In the genomic region with DNA sequence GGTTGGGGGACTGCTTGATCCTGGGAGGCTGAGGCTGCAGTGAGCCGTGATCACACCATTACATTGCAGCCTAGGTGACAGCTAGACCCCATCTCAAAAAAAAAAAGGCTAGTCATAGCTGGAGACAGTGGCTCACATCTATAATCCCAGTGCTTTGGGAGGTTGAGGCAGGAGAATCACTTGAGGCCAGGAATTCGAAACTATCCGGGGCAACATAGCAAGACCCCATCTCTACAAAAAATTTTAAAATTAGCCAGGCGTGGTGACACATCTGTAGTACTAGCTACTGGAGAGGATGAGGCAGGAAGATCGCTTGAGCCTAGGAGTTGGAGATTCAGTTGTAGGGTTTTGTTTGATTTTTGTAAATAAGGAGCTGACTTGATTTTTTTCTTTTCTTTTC, we compare ENCODE assay signal across 26 cellular contexts. TPM values are rescaled to one million over a fixed set of nuclear protein-coding genes. Genes with fewer than 3 reads are reported as not detected.
A peak's percentile ranks its signal among the peaks of the same experiment; 100 is the strongest.
DNase-seq lines count a peak whose midpoint lies in the region; ATAC-seq, FAIRE-seq and TF ChIP-seq lines count a peak whose summit lies in the region.
"Had no signal": no experiment of that assay in that cellular context is flagged by ENCODE, and none has a peak within 500 bp of the region (broad histone marks: within the 10 kb centered on the region; RNA-seq: fewer than 3 reads in every experiment).

No MANE protein-coding gene starts in this region.

- POLR2A ChIA-PET in HEK293 (lab: Yijun Ruan, JAX) (no interaction called here), K562 (lab: Yijun Ruan, JAX) (interaction anchor here (0.7 kb wide), 1 partner anchor 50 kb away, joined by 5 read pairs; no protein-coding TSS in a partner anchor)

- H3K79me2 ChIP-seq in Karpas-422 (ENCODE audit: low read length) (no peaks in the 10 kb centered on the region), K562 (ENCODE audit: control insufficient read depth, insufficient read depth, low read length) (no peaks in the 10 kb centered on the region)

- DNase-seq in Karpas-422 (peak; percentile 26), K562 (ENCODE audit: extremely low read depth in 1 of 4, low spot score in 3 of 4) (no peak), lower lobe of right lung (no peak), posterior cingulate gyrus (no peak), adrenal gland (no peak)
- DNase-seq: 8988T; ACHN; BE2C; C1 segment of cervical spinal cord; CD4-positive, alpha-beta memory T cell; CD4-positive, CD25-positive, alpha-beta regulatory T cell; CD8-positive, alpha-beta memory T cell; COR-L47; DMS 273 treated with DMSO at 0.1 percent for 48 hours; DMS153; DMS53; DMS79; DND-41; EL; GDM1 had no signal

- intact Hi-C loops in K562 (cut with micrococcal nuclease) = no loop called here
- intact Hi-C loops in lower lobe of right lung (cut with DNase I) = no loop called here
- intact Hi-C loops in posterior cingulate gyrus (cut with DNase I) = no loop called here
- intact Hi-C loops in adrenal gland (cut with DNase I) = no loop called here

- H3K36me3 ChIP-seq in HEK293 (ENCODE audit: control insufficient read depth in 2 of 2, insufficient read depth in 1 of 2, low read length in 2 of 2) = peaks cover 9 to 14% of the 10 kb centered on the region in 2 experiments; a peak in 2 of 3 replicates
- peaks cover 14% of the 10 kb centered on the region; the same call in 1 of the 2 replicates for H3K36me3 ChIP-seq in Karpas-422 (ENCODE audit: insufficient read depth, low read length)
- peaks cover 51% of the 10 kb centered on the region for H3K36me3 ChIP-seq in K562 (ENCODE audit: control insufficient read depth, insufficient read depth, low read length)
- H3K36me3 ChIP-seq in lower lobe of right lung = no peaks in the 10 kb centered on the region
- no peaks in the 10 kb centered on the region for H3K36me3 ChIP-seq in adrenal gland (replicated peaks in 1 of 2)

- H2AFZ ChIP-seq in Karpas-422 (ENCODE audit: low read length) = no peak overlapping the region
- no peak overlapping the region for H2AFZ ChIP-seq in K562 (ENCODE audit: low read depth, low read length)

- CTCF ChIA-PET in HEK293 (lab: Yijun Ruan, JAX) (interaction anchor here (0.6 kb wide), 1 partner anchor 8 kb away, joined by 3 read pairs; no protein-coding TSS in a partner anchor), K562 (lab: Yijun Ruan, JAX; ENCODE audit: low intra/inter-chr PET ratio) (no interaction called here)

- no peak for TF ChIP-seq CTCF in HEK293 (tag by site-specific recombination; IDR thresholded peaks at IDR 0.05)
- TF ChIP-seq CTCF in VCaP (conservative IDR thresholded peaks at IDR 0.05) = no peak
- TF ChIP-seq CTCF in K562 (IDR thresholded peaks at IDR 0.05 in 2 of 3, conservative IDR thresholded peaks at IDR 0.05 in 1 of 3; ENCODE audit: insufficient read depth in 2 of 3, low read depth in 1 of 3, low read length in 3 of 3) = no peak
- TF ChIP-seq CTCF in lower lobe of right lung (IDR thresholded peaks at IDR 0.05) = no peak
- no peak for TF ChIP-seq CTCF in adrenal gland (IDR thresholded peaks at IDR 0.05)

- TF ChIP-seq POLR2A in K562 (conservative IDR thresholded peaks at IDR 0.05) (no peak), adrenal gland (IDR thresholded peaks at IDR 0.05) (no peak)

- H3K9ac ChIP-seq in Karpas-422 (ENCODE audit: low read length) (no peak overlapping the region), K562 (ENCODE audit: insufficient read depth in 1 of 2, low read depth in 2 of 2, low read length in 2 of 2) (no peak overlapping the region)
- H3K9ac ChIP-seq: BLaER1 had no signal

- TF ChIP-seq EP300 in K562 (IDR thresholded peaks at IDR 0.05; ENCODE audit: low read length) = no peak

- H3K4me2 ChIP-seq in Karpas-422 (ENCODE audit: low read depth, low read length, poor library complexity, severe bottlenecking) = no peak overlapping the region
- H3K4me2 ChIP-seq in K562 (ENCODE audit: insufficient read depth, low read length) = no peak overlapping the region
- H3K4me2 ChIP-seq: BLaER1 had no signal

- no peak for TF ChIP-seq RAD21 in K562 (CRISPR knock-in tag; conservative IDR thresholded peaks at IDR 0.05 in 1 of 2, IDR thresholded peaks at IDR 0.05 in 1 of 2)

- ATAC-seq in K562 (no peak), lower lobe of right lung (no peak)
- ATAC-seq: GM12878 had no signal

- WGBS in K562 (ENCODE audit: insufficient coverage, low coverage, missing lambda C conversion rate) = 96% methylated on average over 5 of the region's 5 CpGs
- WGBS in adrenal gland, 4 donors = 96 to 98% (median 97%) methylated on average over 5 of the region's 5 CpGs

- FAIRE-seq in K562 (lab: Jason Lieb, UNC) = no peak
- FAIRE-seq: A204.1, GM12878, GM19239 had no signal

- no peaks in the 10 kb centered on the region for H3K27me3 ChIP-seq in Karpas-422 (ENCODE audit: low read length)
- H3K27me3 ChIP-seq in K562 (ENCODE audit: control insufficient read depth in 2 of 2, insufficient read depth in 2 of 2, low read length in 2 of 2) = no peaks in the 10 kb centered on the region
- no peaks in the 10 kb centered on the region for H3K27me3 ChIP-seq in lower lobe of right lung (ENCODE audit: low read depth)
- H3K27me3 ChIP-seq in adrenal gland = no peaks in the 10 kb centered on the region
- H3K27me3 ChIP-seq: BE2C, BLaER1 had no signal

- H3K4me1 ChIP-seq in HEK293 (ENCODE audit: control insufficient read depth, insufficient read depth, low read length) (no peaks in the 10 kb centered on the region), Karpas-422 (ENCODE audit: low read length) (no peaks in the 10 kb centered on the region), K562 (replicated peaks in 1 of 2; ENCODE audit: control insufficient read depth in 2 of 2, insufficient read depth in 2 of 2, low read length in 2 of 2) (no peaks in the 10 kb centered on the region), lower lobe of right lung (no peaks in the 10 kb centered on the region), adrenal gland (replicated peaks in 1 of 2) (no peaks in the 10 kb centered on the region)
- H3K4me1 ChIP-seq: BLaER1 had no signal

- H3K27ac ChIP-seq in HEK293 (ENCODE audit: extremely low read depth, low read depth, low read length) (no peak overlapping the region), Karpas-422 (ENCODE audit: low read length) (no peak overlapping the region), VCaP (peak overlapping the region; percentile 49), K562 (ENCODE audit: extremely low read depth, low read depth, low read length) (no peak overlapping the region), lower lobe of right lung (no peak overlapping the region), adrenal gland (no peak overlapping the region)
- H3K27ac ChIP-seq: BLaER1 had no signal

- no peaks in the 10 kb centered on the region for H3K9me2 ChIP-seq in Karpas-422 (replicated peaks; ENCODE audit: insufficient read depth, low read length)

- in situ Hi-C loops in K562 (cut with MboI) = no loop called here

- H3K9me3 ChIP-seq in HEK293 (ENCODE audit: control insufficient read depth, insufficient read depth, low read depth, low read length) (no peaks in the 10 kb centered on the region), Karpas-422 (ENCODE audit: low read length) (no peaks in the 10 kb centered on the region), K562 (replicated peaks; ENCODE audit: control insufficient read depth, insufficient read depth, low read depth, low read length) (no peaks in the 10 kb centered on the region), lower lobe of right lung (no peaks in the 10 kb centered on the region), adrenal gland (replicated peaks in 1 of 3) (no peaks in the 10 kb centered on the region)
- H3K9me3 ChIP-seq: BE2C, BLaER1 had no signal

- H3K4me3 ChIP-seq in HEK293 (ENCODE audit: low read depth, low read length) (no peak overlapping the region), Karpas-422 (ENCODE audit: low read length) (no peak overlapping the region), K562 (no peak overlapping the region), lower lobe of right lung (no peak overlapping the region), adrenal gland (no peak overlapping the region)
- H3K4me3 ChIP-seq: BLaER1, GM12878 had no signal

- no peaks in the 10 kb centered on the region for H3K9me1 ChIP-seq in K562 (ENCODE audit: control insufficient read depth, insufficient read depth, low read length)

- H4K20me1 ChIP-seq in Karpas-422 (ENCODE audit: insufficient read depth, low read depth, low read length) = no peaks in the 10 kb centered on the region
- H4K20me1 ChIP-seq in K562 (replicated peaks; ENCODE audit: control insufficient read depth, insufficient read depth, low read length) = no peaks in the 10 kb centered on the region
- H4K20me1 ChIP-seq: BLaER1 had no signal

- BruUV-seq in K562 (replicated peaks; lab: Mats Ljungman, UMichigan) = no TSS peak

RNA-seq across cellular contexts. Expression of gene KNL1, which starts 45.6 kb away (rescaled TPM):
- total RNA-seq in Karpas-422 (2014; rRNA removed; shearing (Covaris generic); ENCODE audit: low replicate concordance) = 17.4 and 25.8 TPM in 2 replicates
- 23.6 and 133 TPM in 2 replicates for total RNA-seq in K562 (2011; cell fraction: chromatin; rRNA removed; ENCODE audit: low replicate concordance)
- total RNA-seq in K562 (2011; cell fraction: nucleolus; rRNA removed) = 10.0 and 22.1 TPM in 2 replicates
- total RNA-seq in K562 (2011; cell fraction: nucleoplasm; rRNA removed) = 29.4 and 37.6 TPM in 2 replicates
- total RNA-seq in K562 (2014; rRNA removed) (29.2 and 30.7 TPM in 2 replicates), K562 (2014; rRNA removed; fragmentation: Illumina TruSeq; extraction: Trizol) (62.1 and 74.1 TPM in 2 replicates), K562 (2015; rRNA removed; fragmentation: Illumina TruSeq; extraction: Trizol) (58.8 and 65.4 TPM in 2 replicates), K562 (2021) (32.1 and 34.8 TPM in 2 replicates), lower lobe of right lung (1.5 TPM), adrenal gland (1 to 10 TPM in 7 of 8 donors, under 1 TPM in 1; 0.69 to 2.1 (median 1.6) TPM)
- polyA plus RNA-seq in K562 (2011; rRNA removed) (29.8 and 34.6 TPM in 2 replicates), K562 (2014; fragmentation: Illumina TruSeq; extraction: Trizol) (35.5 and 43.7 TPM in 2 replicates), K562 (2014; fragmentation: Nextera tagmentation; extraction: Ambion mirVana) (10 to 100 TPM; 14.5 to 17.9 TPM), K562 (2014; rRNA removed) (16.5 and 52.8 TPM in 2 replicates), adrenal gland (under 1 TPM; 0.13 to 0.77 (median 0.16) TPM)
- 3.7 and 12.4 TPM in 2 replicates for polyA plus RNA-seq in K562 (2011; cell fraction: cytosol; rRNA removed)
- 12.0 and 18.2 TPM in 2 replicates for polyA plus RNA-seq in K562 (2011; cell fraction: nucleus; rRNA removed)
- polyA plus RNA-seq in K562 (2012) = 16.4 and 19.6 TPM in 2 replicates
- 103 and 127 TPM in 2 replicates for polyA minus RNA-seq in K562 (2011; rRNA and poly(A)+ RNA removed)
- 27.7 and 28.9 TPM in 2 replicates for polyA minus RNA-seq in K562 (2011; cell fraction: cytosol; rRNA and poly(A)+ RNA removed)
- 21.1 and 45.1 TPM in 2 replicates for polyA minus RNA-seq in K562 (2011; cell fraction: nucleus; rRNA and poly(A)+ RNA removed)

RNA-seq across cellular contexts. Expression of gene RAD51, which starts 55.3 kb away (rescaled TPM):
- total RNA-seq in Karpas-422 (2014; rRNA removed; shearing (Covaris generic); ENCODE audit: low replicate concordance) = 8.6 and 11.4 TPM in 2 replicates
- total RNA-seq in K562 (2011; cell fraction: chromatin; rRNA removed; ENCODE audit: low replicate concordance) = 42.1 and 48.9 TPM in 2 replicates
- 41.2 and 42.0 TPM in 2 replicates for total RNA-seq in K562 (2011; cell fraction: nucleolus; rRNA removed)
- total RNA-seq in K562 (2011; cell fraction: nucleoplasm; rRNA removed) = 38.6 and 43.4 TPM in 2 replicates
- 34.6 and 41.9 TPM in 2 replicates for total RNA-seq in K562 (2014; rRNA removed)
- 29.8 and 35.7 TPM in 2 replicates for total RNA-seq in K562 (2014; rRNA removed; fragmentation: Illumina TruSeq; extraction: Trizol)
- 25.4 and 26.8 TPM in 2 replicates for total RNA-seq in K562 (2015; rRNA removed; fragmentation: Illumina TruSeq; extraction: Trizol)
- total RNA-seq in K562 (2021) = 55.3 and 63.8 TPM in 2 replicates
- 40.7 and 49.7 TPM in 2 replicates for polyA plus RNA-seq in K562 (2011; rRNA removed)
- polyA plus RNA-seq in K562 (2011; cell fraction: cytosol; rRNA removed) = 42.9 and 45.9 TPM in 2 replicates
- polyA plus RNA-seq in K562 (2011; cell fraction: nucleus; rRNA removed) = 33.2 and 40.6 TPM in 2 replicates
- polyA plus RNA-seq in K562 (2012) = 48.5 and 49.7 TPM in 2 replicates
- 48.5 and 52.3 TPM in 2 replicates for polyA plus RNA-seq in K562 (2014; fragmentation: Illumina TruSeq; extraction: Trizol)
- 10 to 100 TPM; 16.0 to 16.6 TPM for polyA plus RNA-seq in K562 (2014; fragmentation: Nextera tagmentation; extraction: Ambion mirVana)
- polyA plus RNA-seq in K562 (2014; rRNA removed) = 44.8 and 46.7 TPM in 2 replicates
- polyA minus RNA-seq in K562 (2011; rRNA and poly(A)+ RNA removed) = 42.0 and 48.3 TPM in 2 replicates
- 25.9 and 29.5 TPM in 2 replicates for polyA minus RNA-seq in K562 (2011; cell fraction: cytosol; rRNA and poly(A)+ RNA removed)
- 14.4 and 23.3 TPM in 2 replicates for polyA minus RNA-seq in K562 (2011; cell fraction: nucleus; rRNA and poly(A)+ RNA removed)
- 1.1 TPM for total RNA-seq in lower lobe of right lung
- 1 to 10 TPM in 3 of 8 donors, under 1 TPM in 3, not detected in 2; 0.47 to 1.4 (median 0.84) TPM for total RNA-seq in adrenal gland
- polyA plus RNA-seq in adrenal gland = under 1 TPM in 2 of 3 donors, not detected in 1; 0.74 to 0.82 TPM

Comparison
In these comparisons a context has a peak if more than half of its experiments do, and no peak if none do; other contexts are left out.
1. Of the 44 proteins assayed by ChIP-seq in both K562 and HEK293: peak only in K562: none; only in HEK293: none; in both: ZNF121; in neither: 43.